In the genomic region with DNA sequence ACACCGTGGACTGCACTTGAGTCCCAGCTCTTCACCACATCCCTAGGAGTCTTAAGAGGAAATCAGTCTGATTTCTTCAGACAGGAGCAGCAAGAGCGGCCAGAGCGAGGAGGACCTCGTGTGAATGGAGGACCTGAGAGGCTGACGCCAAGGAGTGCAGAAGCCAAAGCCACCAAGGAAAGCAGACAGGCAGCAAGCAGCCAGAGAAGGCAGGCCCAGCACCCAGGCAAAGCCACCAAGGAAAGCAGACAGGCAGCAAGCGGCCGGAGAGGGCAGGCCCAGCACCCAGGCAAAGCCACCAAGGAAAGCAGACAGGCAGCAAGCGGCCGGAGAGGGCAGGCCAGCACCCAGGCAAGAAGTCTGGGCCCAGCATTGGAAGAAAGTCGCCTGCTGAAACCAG, we compare ENCODE assay signal across 18 cellular contexts.
"Had no signal": no experiment of that assay in that cellular context is flagged by ENCODE, and none has a peak within 500 bp of the region (broad histone marks: within the 10 kb centered on the region; RNA-seq: fewer than 3 reads in every experiment).

No MANE protein-coding gene starts in this region.

- H3K9me3 Mint-ChIP-seq: activated naive CD4-positive, alpha-beta T cell treated with anti-CD3 and anti-CD28 coated beads for 36 hours; activated T-helper 2 cell treated with anti-CD3 and anti-CD28 coated beads, Interferon-gamma antibody, Interleukin-2, Interleukin-4, amounts not matched to agents 10 μg/mL and 5 μg/mL and 100 μg/mL, durations not matched to agents 14 hours and 24 hours and 36 hours; naive thymus-derived CD4-positive, alpha-beta T cell had no signal

- ATAC-seq: esophagus mucosa; naive thymus-derived CD4-positive, alpha-beta T cell; T-helper 17 cell had no signal

- H3K4me1 ChIP-seq: prostate gland, sigmoid colon, thyroid gland had no signal

- DNase-seq: activated CD4-positive, alpha-beta T cell treated with anti-CD3 and anti-CD28 coated beads for 4 hours; activated CD8-positive, alpha-beta memory T cell treated with anti-CD3 and anti-CD28 coated beads for 24 hours; activated naive CD4-positive, alpha-beta T cell treated with anti-CD3 and anti-CD28 coated beads for 36 hours; activated T-cell treated with anti-CD3 and anti-CD28 coated beads for 4 hours; islet precursor cell; naive thymus-derived CD4-positive, alpha-beta T cell; occipital lobe; sigmoid colon; SK-N-SH; stimulated activated CD4-positive, alpha-beta T cell treated with anti-CD3 and anti-CD28 coated beads, Interleukin-1b, Interleukin-23, amount 100 ng/mL, for 48 hours; T-helper 17 cell had no signal

- H3K4me3 ChIP-seq: cardiac muscle cell, hepatocyte, lung, prostate gland, sigmoid colon, thyroid gland had no signal

- H3K27me3 ChIP-seq: cardiac muscle cell, hepatocyte, sigmoid colon, thyroid gland had no signal

- H3K4me3 Mint-ChIP-seq: activated naive CD4-positive, alpha-beta T cell treated with anti-CD3 and anti-CD28 coated beads for 36 hours; naive thymus-derived CD4-positive, alpha-beta T cell; T-helper 17 cell had no signal

- H3K27me3 Mint-ChIP-seq: naive thymus-derived CD4-positive, alpha-beta T cell; T-helper 17 cell had no signal

- H3K27ac Mint-ChIP-seq: activated naive CD4-positive, alpha-beta T cell treated with anti-CD3 and anti-CD28 coated beads for 36 hours; activated T-helper 2 cell treated with anti-CD3 and anti-CD28 coated beads, Interferon-gamma antibody, Interleukin-2, Interleukin-4, amounts not matched to agents 10 μg/mL and 5 μg/mL and 100 μg/mL, durations not matched to agents 14 hours and 24 hours and 36 hours; T-helper 17 cell had no signal

- H3K9me3 ChIP-seq: prostate gland, sigmoid colon, SK-N-SH, thyroid gland had no signal

- H3K36me3 ChIP-seq: cardiac muscle cell had no signal

- H3K27ac ChIP-seq: cardiac muscle cell, hepatocyte, prostate gland, sigmoid colon, thyroid gland had no signal
